In genomic region chr1:4118746-4119515, GRCh38 we compare ENCODE assay signal across 18 cellular contexts.
DNase-seq lines count a peak whose midpoint lies in the region; ATAC-seq, FAIRE-seq and TF ChIP-seq lines count a peak whose summit lies in the region.
"Had no signal": no experiment of that assay in that cellular context is flagged by ENCODE, and none has a peak within 500 bp of the region (broad histone marks: within the 10 kb centered on the region; RNA-seq: fewer than 3 reads in every experiment).

No MANE protein-coding gene starts in this region.

- FAIRE-seq in H1 (lab: Jason Lieb, UNC): no peak

- peaks cover 0 to under 1% of the 10 kb centered on the region in 2 experiments; a peak in 1 of 4 replicates for H3K9me3 ChIP-seq in H1 (ENCODE audit: insufficient read depth in 2 of 2, low read depth in 1 of 2, low read length in 1 of 2)
- H3K9me3 ChIP-seq in osteoblast (ENCODE audit: low read depth, low read length): no peaks in the 10 kb centered on the region
- no peaks in the 10 kb centered on the region for H3K9me3 ChIP-seq in upper lobe of right lung

- no peaks in the 10 kb centered on the region for H3K27me3 Mint-ChIP-seq in osteocyte (ENCODE audit: unreplicated experiment)

- no peak for TF ChIP-seq CTCF in H1 (IDR thresholded peaks at IDR 0.05; ENCODE audit: control extremely low read depth in 1 of 3, insufficient read depth in 1 of 3, low read depth in 1 of 3, low read length in 3 of 3)
- TF ChIP-seq CTCF in osteoblast (IDR thresholded peaks at IDR 0.05; ENCODE audit: extremely low read depth, low read depth, low read length): no peak
- TF ChIP-seq CTCF in upper lobe of right lung (IDR thresholded peaks at IDR 0.05): no peak
- TF ChIP-seq CTCF in osteocyte (IDR thresholded peaks at IDR 0.05): no peak

- H3K4me1 Mint-ChIP-seq in osteocyte (ENCODE audit: unreplicated experiment): no peaks in the 10 kb centered on the region
- H3K4me1 Mint-ChIP-seq: B cell had no signal

- H3K79me2 ChIP-seq in H1 (ENCODE audit: control insufficient read depth in 1 of 2, insufficient read depth in 2 of 2, low read length in 2 of 2) (no peaks in the 10 kb centered on the region), osteoblast (ENCODE audit: insufficient read depth, low read length) (no peaks in the 10 kb centered on the region)

- H3K36me3 Mint-ChIP-seq in osteocyte (ENCODE audit: unreplicated experiment): no peaks in the 10 kb centered on the region
- H3K36me3 Mint-ChIP-seq: CD8-positive, alpha-beta T cell had no signal

- peak overlapping the region; percentile 80; the same call in 1 of the 2 replicates for H2BK20ac ChIP-seq in H1 (ENCODE audit: low read length)

- ATAC-seq in upper lobe of right lung: no peak
- no peak for ATAC-seq in HG03139 (IDR thresholded peaks at IDR 0.05; ENCODE audit: unreplicated experiment)
- ATAC-seq in HG03565 (IDR thresholded peaks at IDR 0.05; ENCODE audit: unreplicated experiment): no peak
- ATAC-seq: CD8-positive, alpha-beta T cell had no signal

- no peaks in the 10 kb centered on the region for H3K23me2 ChIP-seq in H1 (ENCODE audit: low read depth, low read length)

- no peak overlapping the region for H3K56ac ChIP-seq in H1 (replicated peaks; ENCODE audit: insufficient read length, low read depth, low read length)

- H3K9me3 Mint-ChIP-seq in osteocyte (ENCODE audit: unreplicated experiment): peaks cover 30% of the 10 kb centered on the region

- WGBS in H1 (ENCODE audit: extremely low coverage in 1 of 2, insufficient coverage in 1 of 2, insufficient read length in 1 of 2, insufficient replicate concordance in 2 of 2, low coverage in 1 of 2, low lambda C conversion rate in 2 of 2, missing lambda C conversion rate in 1 of 2), 2 experiments: 84% methylated on average over 10 of the region's 12 CpGs; no CpG with 5 or more reads in 1 of the 2 experiments

- no peak overlapping the region for H4K8ac ChIP-seq in H1 (ENCODE audit: extremely low read depth, insufficient read depth, low read length)

- no peak overlapping the region for H4K5ac ChIP-seq in H1 (ENCODE audit: insufficient read length, low read depth, low read length)

- H3K4ac ChIP-seq in H1 (replicated peaks; ENCODE audit: insufficient read length, low read depth, low read length): no peak overlapping the region

- H2AK5ac ChIP-seq in H1 (ENCODE audit: low read depth, low read length): no peak overlapping the region

- no peaks in the 10 kb centered on the region for H3K27me3 ChIP-seq in H1 (replicated peaks in 1 of 4; ENCODE audit: control insufficient read depth in 3 of 4, extremely low read depth in 1 of 4, insufficient read depth in 3 of 4, low read length in 3 of 4)
- no peaks in the 10 kb centered on the region for H3K27me3 ChIP-seq in osteoblast (ENCODE audit: insufficient read depth, low read length)
- peaks cover 6% of the 10 kb centered on the region for H3K27me3 ChIP-seq in upper lobe of right lung

- no peak overlapping the region for H2BK15ac ChIP-seq in H1 (ENCODE audit: low read length)

- CTCF ChIA-PET in H1 (lab: Charles Lee; ENCODE audit: partially characterized antibody): no interaction called here

- peak overlapping the region; percentile 12; the same call in 1 of the 2 replicates for H2BK5ac ChIP-seq in H1 (ENCODE audit: low read depth, low read length)

- H3K27ac ChIP-seq in H1 (ENCODE audit: low read depth, low read length) (no peak overlapping the region), osteoblast (ENCODE audit: low read depth, low read length) (no peak overlapping the region), upper lobe of right lung (no peak overlapping the region)
- H3K27ac ChIP-seq: PC-9, RWPE1 had no signal

- no peak overlapping the region for H3K4me3 Mint-ChIP-seq in osteocyte (ENCODE audit: unreplicated experiment)
- H3K4me3 Mint-ChIP-seq: B cell; CD8-positive, alpha-beta T cell; H9 had no signal

- no peak overlapping the region; the same call in 1 of the 2 replicates for H3K18ac ChIP-seq in H1 (ENCODE audit: extremely low read depth, low read length)

- intact Hi-C loops in upper lobe of right lung (cut with DNase I): no loop called here

- peak in 1 of 2 experiments; percentile 27; a peak in 2 of 4 replicates for TF ChIP-seq RAD21 in H1 (IDR thresholded peaks at IDR 0.05 in 1 of 2, conservative IDR thresholded peaks at IDR 0.05 in 1 of 2; ENCODE audit: low read depth in 2 of 2, low read length in 2 of 2)

- no peak overlapping the region for H3K23ac ChIP-seq in H1 (ENCODE audit: insufficient read length)

- no peak overlapping the region for H3K27ac Mint-ChIP-seq in osteocyte (ENCODE audit: unreplicated experiment)
- H3K27ac Mint-ChIP-seq: B cell; CD8-positive, alpha-beta T cell had no signal

- H2BK120ac ChIP-seq in H1 (replicated peaks; ENCODE audit: low read depth, low read length): no peak overlapping the region

- peak overlapping the region; percentile 41 for H4K91ac ChIP-seq in H1 (replicated peaks; ENCODE audit: insufficient read length, low read length)

- H3K4me3 ChIP-seq in H1 (ENCODE audit: extremely low read depth in 1 of 4, insufficient read depth in 2 of 4, low read depth in 3 of 4, low read length in 4 of 4): no peak overlapping the region
- no peak overlapping the region for H3K4me3 ChIP-seq in osteoblast (ENCODE audit: insufficient read depth, low read length)
- H3K4me3 ChIP-seq in upper lobe of right lung: no peak overlapping the region
- H3K4me3 ChIP-seq: PC-9 had no signal

- no peak overlapping the region for H3K14ac ChIP-seq in H1 (ENCODE audit: insufficient read length)

- H3K4me2 ChIP-seq in H1 (ENCODE audit: insufficient read depth in 1 of 2, low read depth in 2 of 2, low read length in 2 of 2) (peak overlapping the region in 1 of 2 experiments; percentile 38; a peak in 2 of 4 replicates), osteoblast (ENCODE audit: insufficient read depth, low read length) (no peak overlapping the region)
- H3K4me2 ChIP-seq: PC-9 had no signal

- no peak overlapping the region for H2BK12ac ChIP-seq in H1 (ENCODE audit: low read depth, low read length)

- H4K20me1 ChIP-seq in H1 (replicated peaks in 1 of 2; ENCODE audit: control insufficient read depth in 1 of 2, insufficient read depth in 2 of 2, low read length in 2 of 2) (no peaks in the 10 kb centered on the region), osteoblast (ENCODE audit: insufficient read depth, low read length) (no peaks in the 10 kb centered on the region)

- peaks cover 0 to 6% (median 3%) of the 10 kb centered on the region in 4 experiments; a peak in 1 of 7 replicates for H3K4me1 ChIP-seq in H1 (replicated peaks in 1 of 4; ENCODE audit: control insufficient read depth in 3 of 4, insufficient read depth in 4 of 4, low read length in 3 of 4)
- no peaks in the 10 kb centered on the region for H3K4me1 ChIP-seq in osteoblast (ENCODE audit: insufficient read depth, low read length)
- no peaks in the 10 kb centered on the region for H3K4me1 ChIP-seq in upper lobe of right lung

- peak; percentile 17 for DNase-seq in activated effector memory CD4-positive, alpha-beta T cell treated with anti-CD3 and anti-CD28 coated beads, Interleukin-2, amount 50 U/mL, for 16 hours
- no peak for DNase-seq in activated effector memory CD4-positive, alpha-beta T cell treated with Interleukin-2 at 50 U/mL for 16 hours
- no peak for DNase-seq in H1 (ENCODE audit: low read depth in 1 of 2, low spot score in 2 of 2)
- peak; percentile 72 for DNase-seq in osteoblast (ENCODE audit: insufficient read length, low spot score, missing footprints)
- DNase-seq in upper lobe of right lung: peak; percentile 46
- DNase-seq in osteocyte (ENCODE audit: extremely low spot score, unreplicated experiment): no peak
- DNase-seq: CD8-positive, alpha-beta T cell; DMS79; NCI-H1105; NCI-H2227 treated with DMSO at 0.1 percent for 48 hours; NCI-H524; NCI-H82; PC-9 had no signal

- TF ChIP-seq EP300 in H1 (IDR thresholded peaks at IDR 0.05; ENCODE audit: borderline replicate concordance in 1 of 2, low read depth in 2 of 2, low read length in 2 of 2): no peak

- POLR2A ChIA-PET in H1 (lab: Charles Lee; ENCODE audit: partially characterized antibody): no interaction called here

- H3K36me3 ChIP-seq in H1 (ENCODE audit: control insufficient read depth in 2 of 4, insufficient read depth in 4 of 4, low read length in 3 of 4) (no peaks in the 10 kb centered on the region), osteoblast (ENCODE audit: insufficient read depth, low read length) (no peaks in the 10 kb centered on the region), upper lobe of right lung (no peaks in the 10 kb centered on the region)

- TF ChIP-seq POLR2A in H1 (IDR thresholded peaks at IDR 0.05; ENCODE audit: control extremely low read depth in 1 of 2, low read depth in 2 of 2, low read length in 2 of 2): no peak

- H3K79me1 ChIP-seq in H1 (ENCODE audit: low read depth, low read length): no peaks in the 10 kb centered on the region

- H2AFZ ChIP-seq in H1 (ENCODE audit: low read length): no peak overlapping the region
- H2AFZ ChIP-seq in osteoblast (ENCODE audit: low read length): no peak overlapping the region
- H2AFZ ChIP-seq: PC-9 had no signal

- no peak overlapping the region for H3K9ac ChIP-seq in H1 (replicated peaks in 1 of 4; ENCODE audit: extremely low read depth in 1 of 4, low read depth in 3 of 4, low read length in 3 of 4)

TF ChIP-seq in H1, 55 proteins besides CTCF, POLR2A, EP300 and RAD21 (continues in another document):
- TF ChIP-seq MAFK (IDR thresholded peaks at IDR 0.05; ENCODE audit: low read depth, low read length): no peak

Comparison
In these comparisons a context has a peak if more than half of its experiments do, and no peak if none do; other contexts are left out.
1. DNase-seq: peak in activated effector memory CD4-positive, alpha-beta T cell treated with anti-CD3 and anti-CD28 coated beads, Interleukin-2, amount 50 U/mL, for 16 hours (single experiment), osteoblast (single experiment) and upper lobe of right lung (single experiment); none in activated effector memory CD4-positive, alpha-beta T cell treated with Interleukin-2 at 50 U/mL for 16 hours (single experiment), H1 (0 of 2) and osteocyte (single experiment).